ENCODE assay signal across 2 cellular contexts in the genomic region with DNA sequence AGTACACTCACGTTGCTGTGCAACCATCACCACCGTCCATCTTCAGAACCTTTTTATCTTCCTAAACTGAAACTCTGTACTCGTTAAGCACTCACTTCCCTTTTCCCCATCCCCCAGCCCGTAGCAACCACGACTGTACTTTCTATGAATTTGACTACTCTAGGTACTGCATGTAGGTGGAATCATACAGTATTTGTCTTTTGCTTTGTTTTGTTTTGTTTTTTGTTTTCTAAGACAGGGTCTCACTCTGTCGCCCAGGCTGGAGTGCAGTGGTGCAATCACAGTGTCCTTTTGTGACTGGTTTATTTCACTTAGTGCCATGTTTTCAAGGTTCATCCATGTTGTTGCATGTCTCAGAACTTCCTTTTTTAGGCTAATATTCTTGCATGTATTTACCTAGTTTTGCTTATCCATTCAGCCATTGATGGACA.
TF ChIP-seq lines count a peak whose summit lies in the region.

No MANE protein-coding gene starts in this region.

TF ChIP-seq in HepG2, 621 proteins besides CTCF, POLR2A, EP300 and RAD21:
- no peak for TF ChIP-seq SIN3B (IDR thresholded peaks at IDR 0.05; ENCODE audit: low read length)
- no peak for TF ChIP-seq KLF9 (CRISPR knock-in tag; IDR thresholded peaks at IDR 0.05; ENCODE audit: low read depth)
- TF ChIP-seq POLR2AphosphoS5 (IDR thresholded peaks at IDR 0.05; ENCODE audit: low read depth, low read length): peak; percentile 14; the same call in 1 of the 2 replicates
- no peak for TF ChIP-seq TGIF2 (CRISPR knock-in tag; IDR thresholded peaks at IDR 0.05)
- TF ChIP-seq FOXA1 (IDR thresholded peaks at IDR 0.05): no peak
- no peak for TF ChIP-seq FOXA1 (CRISPR knock-in tag; IDR thresholded peaks at IDR 0.05)
- TF ChIP-seq KLF15 (CRISPR knock-in tag; IDR thresholded peaks at IDR 0.05; ENCODE audit: borderline replicate concordance): no peak
- no peak for TF ChIP-seq MIER2 (CRISPR knock-in tag; IDR thresholded peaks at IDR 0.05)

TF ChIP-seq in GM23338, 12 proteins besides CTCF, POLR2A, EP300 and RAD21:
- TF ChIP-seq, protein P1, sequence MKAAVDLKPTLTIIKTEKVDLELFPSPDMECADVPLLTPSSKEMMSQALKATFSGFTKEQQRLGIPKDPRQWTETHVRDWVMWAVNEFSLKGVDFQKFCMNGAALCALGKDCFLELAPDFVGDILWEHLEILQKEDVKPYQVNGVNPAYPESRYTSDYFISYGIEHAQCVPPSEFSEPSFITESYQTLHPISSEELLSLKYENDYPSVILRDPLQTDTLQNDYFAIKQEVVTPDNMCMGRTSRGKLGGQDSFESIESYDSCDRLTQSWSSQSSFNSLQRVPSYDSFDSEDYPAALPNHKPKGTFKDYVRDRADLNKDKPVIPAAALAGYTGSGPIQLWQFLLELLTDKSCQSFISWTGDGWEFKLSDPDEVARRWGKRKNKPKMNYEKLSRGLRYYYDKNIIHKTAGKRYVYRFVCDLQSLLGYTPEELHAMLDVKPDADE (IDR thresholded peaks at IDR 0.05): no peak
- TF ChIP-seq CREB1 (CRISPR knock-in tag; IDR thresholded peaks at IDR 0.05; ENCODE audit: low read depth) (no peak), EZH2phosphoT487 (IDR thresholded peaks at IDR 0.05; ENCODE audit: unreplicated experiment) (no peak), JUNB (IDR thresholded peaks at IDR 0.05; ENCODE audit: unreplicated experiment) (no peak), ZNF331 (CRISPR knock-in tag; IDR thresholded peaks at IDR 0.05; ENCODE audit: low read depth) (no peak), NANOG (IDR thresholded peaks at IDR 0.05; ENCODE audit: borderline replicate concordance) (no peak), ZNF114 (CRISPR knock-in tag; IDR thresholded peaks at IDR 0.05) (no peak), STAT1 (IDR thresholded peaks at IDR 0.05; ENCODE audit: unreplicated experiment) (no peak), EZH2 (IDR thresholded peaks at IDR 0.05; ENCODE audit: low read depth, unreplicated experiment) (no peak), POLR2AphosphoS5 (IDR thresholded peaks at IDR 0.05; ENCODE audit: low read depth) (no peak)
- TF ChIP-seq, protein P2, sequence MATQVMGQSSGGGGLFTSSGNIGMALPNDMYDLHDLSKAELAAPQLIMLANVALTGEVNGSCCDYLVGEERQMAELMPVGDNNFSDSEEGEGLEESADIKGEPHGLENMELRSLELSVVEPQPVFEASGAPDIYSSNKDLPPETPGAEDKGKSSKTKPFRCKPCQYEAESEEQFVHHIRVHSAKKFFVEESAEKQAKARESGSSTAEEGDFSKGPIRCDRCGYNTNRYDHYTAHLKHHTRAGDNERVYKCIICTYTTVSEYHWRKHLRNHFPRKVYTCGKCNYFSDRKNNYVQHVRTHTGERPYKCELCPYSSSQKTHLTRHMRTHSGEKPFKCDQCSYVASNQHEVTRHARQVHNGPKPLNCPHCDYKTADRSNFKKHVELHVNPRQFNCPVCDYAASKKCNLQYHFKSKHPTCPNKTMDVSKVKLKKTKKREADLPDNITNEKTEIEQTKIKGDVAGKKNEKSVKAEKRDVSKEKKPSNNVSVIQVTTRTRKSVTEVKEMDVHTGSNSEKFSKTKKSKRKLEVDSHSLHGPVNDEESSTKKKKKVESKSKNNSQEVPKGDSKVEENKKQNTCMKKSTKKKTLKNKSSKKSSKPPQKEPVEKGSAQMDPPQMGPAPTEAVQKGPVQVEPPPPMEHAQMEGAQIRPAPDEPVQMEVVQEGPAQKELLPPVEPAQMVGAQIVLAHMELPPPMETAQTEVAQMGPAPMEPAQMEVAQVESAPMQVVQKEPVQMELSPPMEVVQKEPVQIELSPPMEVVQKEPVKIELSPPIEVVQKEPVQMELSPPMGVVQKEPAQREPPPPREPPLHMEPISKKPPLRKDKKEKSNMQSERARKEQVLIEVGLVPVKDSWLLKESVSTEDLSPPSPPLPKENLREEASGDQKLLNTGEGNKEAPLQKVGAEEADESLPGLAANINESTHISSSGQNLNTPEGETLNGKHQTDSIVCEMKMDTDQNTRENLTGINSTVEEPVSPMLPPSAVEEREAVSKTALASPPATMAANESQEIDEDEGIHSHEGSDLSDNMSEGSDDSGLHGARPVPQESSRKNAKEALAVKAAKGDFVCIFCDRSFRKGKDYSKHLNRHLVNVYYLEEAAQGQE (IDR thresholded peaks at IDR 0.05; ENCODE audit: unreplicated experiment): no peak
- TF ChIP-seq, protein P3, sequence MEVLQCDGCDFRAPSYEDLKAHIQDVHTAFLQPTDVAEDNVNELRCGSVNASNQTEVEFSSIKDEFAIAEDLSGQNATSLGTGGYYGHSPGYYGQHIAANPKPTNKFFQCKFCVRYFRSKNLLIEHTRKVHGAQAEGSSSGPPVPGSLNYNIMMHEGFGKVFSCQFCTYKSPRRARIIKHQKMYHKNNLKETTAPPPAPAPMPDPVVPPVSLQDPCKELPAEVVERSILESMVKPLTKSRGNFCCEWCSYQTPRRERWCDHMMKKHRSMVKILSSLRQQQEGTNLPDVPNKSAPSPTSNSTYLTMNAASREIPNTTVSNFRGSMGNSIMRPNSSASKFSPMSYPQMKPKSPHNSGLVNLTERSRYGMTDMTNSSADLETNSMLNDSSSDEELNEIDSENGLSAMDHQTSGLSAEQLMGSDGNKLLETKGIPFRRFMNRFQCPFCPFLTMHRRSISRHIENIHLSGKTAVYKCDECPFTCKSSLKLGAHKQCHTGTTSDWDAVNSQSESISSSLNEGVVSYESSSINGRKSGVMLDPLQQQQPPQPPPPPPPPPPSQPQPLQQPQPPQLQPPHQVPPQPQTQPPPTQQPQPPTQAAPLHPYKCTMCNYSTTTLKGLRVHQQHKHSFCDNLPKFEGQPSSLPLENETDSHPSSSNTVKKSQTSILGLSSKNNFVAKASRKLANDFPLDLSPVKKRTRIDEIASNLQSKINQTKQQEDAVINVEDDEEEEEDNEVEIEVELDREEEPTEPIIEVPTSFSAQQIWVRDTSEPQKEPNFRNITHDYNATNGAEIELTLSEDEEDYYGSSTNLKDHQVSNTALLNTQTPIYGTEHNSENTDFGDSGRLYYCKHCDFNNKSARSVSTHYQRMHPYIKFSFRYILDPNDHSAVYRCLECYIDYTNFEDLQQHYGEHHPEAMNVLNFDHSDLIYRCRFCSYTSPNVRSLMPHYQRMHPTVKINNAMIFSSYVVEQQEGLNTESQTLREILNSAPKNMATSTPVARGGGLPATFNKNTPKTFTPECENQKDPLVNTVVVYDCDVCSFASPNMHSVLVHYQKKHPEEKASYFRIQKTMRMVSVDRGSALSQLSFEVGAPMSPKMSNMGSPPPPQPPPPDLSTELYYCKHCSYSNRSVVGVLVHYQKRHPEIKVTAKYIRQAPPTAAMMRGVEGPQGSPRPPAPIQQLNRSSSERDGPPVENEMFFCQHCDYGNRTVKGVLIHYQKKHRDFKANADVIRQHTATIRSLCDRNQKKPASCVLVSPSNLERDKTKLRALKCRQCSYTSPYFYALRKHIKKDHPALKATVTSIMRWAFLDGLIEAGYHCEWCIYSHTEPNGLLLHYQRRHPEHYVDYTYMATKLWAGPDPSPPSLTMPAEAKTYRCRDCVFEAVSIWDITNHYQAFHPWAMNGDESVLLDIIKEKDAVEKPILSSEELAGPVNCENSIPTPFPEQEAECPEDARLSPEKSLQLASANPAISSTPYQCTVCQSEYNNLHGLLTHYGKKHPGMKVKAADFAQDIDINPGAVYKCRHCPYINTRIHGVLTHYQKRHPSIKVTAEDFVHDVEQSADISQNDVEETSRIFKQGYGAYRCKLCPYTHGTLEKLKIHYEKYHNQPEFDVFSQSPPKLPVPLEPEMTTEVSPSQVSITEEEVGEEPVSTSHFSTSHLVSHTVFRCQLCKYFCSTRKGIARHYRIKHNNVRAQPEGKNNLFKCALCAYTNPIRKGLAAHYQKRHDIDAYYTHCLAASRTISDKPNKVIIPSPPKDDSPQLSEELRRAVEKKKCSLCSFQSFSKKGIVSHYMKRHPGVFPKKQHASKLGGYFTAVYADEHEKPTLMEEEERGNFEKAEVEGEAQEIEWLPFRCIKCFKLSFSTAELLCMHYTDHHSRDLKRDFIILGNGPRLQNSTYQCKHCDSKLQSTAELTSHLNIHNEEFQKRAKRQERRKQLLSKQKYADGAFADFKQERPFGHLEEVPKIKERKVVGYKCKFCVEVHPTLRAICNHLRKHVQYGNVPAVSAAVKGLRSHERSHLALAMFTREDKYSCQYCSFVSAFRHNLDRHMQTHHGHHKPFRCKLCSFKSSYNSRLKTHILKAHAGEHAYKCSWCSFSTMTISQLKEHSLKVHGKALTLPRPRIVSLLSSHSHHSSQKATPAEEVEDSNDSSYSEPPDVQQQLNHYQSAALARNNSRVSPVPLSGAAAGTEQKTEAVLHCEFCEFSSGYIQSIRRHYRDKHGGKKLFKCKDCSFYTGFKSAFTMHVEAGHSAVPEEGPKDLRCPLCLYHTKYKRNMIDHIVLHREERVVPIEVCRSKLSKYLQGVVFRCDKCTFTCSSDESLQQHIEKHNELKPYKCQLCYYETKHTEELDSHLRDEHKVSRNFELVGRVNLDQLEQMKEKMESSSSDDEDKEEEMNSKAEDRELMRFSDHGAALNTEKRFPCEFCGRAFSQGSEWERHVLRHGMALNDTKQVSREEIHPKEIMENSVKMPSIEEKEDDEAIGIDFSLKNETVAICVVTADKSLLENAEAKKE (CRISPR knock-in tag; IDR thresholded peaks at IDR 0.05): no peak
